Comparison of ENCODE assay signal across 1 cellular context in genomic region chr9:36053971-36054370, GRCh38.
TF ChIP-seq lines count a peak whose summit lies in the region.

No MANE protein-coding gene starts in this region.

TF ChIP-seq in GM23338, 12 proteins besides CTCF, POLR2A, EP300 and RAD21:
- TF ChIP-seq STAT1 (IDR thresholded peaks at IDR 0.05; ENCODE audit: unreplicated experiment) = no peak
- TF ChIP-seq, protein P1, sequence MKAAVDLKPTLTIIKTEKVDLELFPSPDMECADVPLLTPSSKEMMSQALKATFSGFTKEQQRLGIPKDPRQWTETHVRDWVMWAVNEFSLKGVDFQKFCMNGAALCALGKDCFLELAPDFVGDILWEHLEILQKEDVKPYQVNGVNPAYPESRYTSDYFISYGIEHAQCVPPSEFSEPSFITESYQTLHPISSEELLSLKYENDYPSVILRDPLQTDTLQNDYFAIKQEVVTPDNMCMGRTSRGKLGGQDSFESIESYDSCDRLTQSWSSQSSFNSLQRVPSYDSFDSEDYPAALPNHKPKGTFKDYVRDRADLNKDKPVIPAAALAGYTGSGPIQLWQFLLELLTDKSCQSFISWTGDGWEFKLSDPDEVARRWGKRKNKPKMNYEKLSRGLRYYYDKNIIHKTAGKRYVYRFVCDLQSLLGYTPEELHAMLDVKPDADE (IDR thresholded peaks at IDR 0.05) = no peak
- TF ChIP-seq EZH2 (IDR thresholded peaks at IDR 0.05; ENCODE audit: low read depth, unreplicated experiment) = no peak
- no peak for TF ChIP-seq JUNB (IDR thresholded peaks at IDR 0.05; ENCODE audit: unreplicated experiment)
- no peak for TF ChIP-seq NANOG (IDR thresholded peaks at IDR 0.05; ENCODE audit: borderline replicate concordance)
- no peak for TF ChIP-seq POLR2AphosphoS5 (IDR thresholded peaks at IDR 0.05; ENCODE audit: low read depth)
- no peak for TF ChIP-seq ZNF114 (CRISPR knock-in tag; IDR thresholded peaks at IDR 0.05)
- TF ChIP-seq ZNF462 (CRISPR knock-in tag; IDR thresholded peaks at IDR 0.05) = no peak
- TF ChIP-seq EZH2phosphoT487 (IDR thresholded peaks at IDR 0.05; ENCODE audit: unreplicated experiment) = no peak
- TF ChIP-seq REST (IDR thresholded peaks at IDR 0.05; ENCODE audit: unreplicated experiment) = no peak
- no peak for TF ChIP-seq CREB1 (CRISPR knock-in tag; IDR thresholded peaks at IDR 0.05; ENCODE audit: low read depth)
- TF ChIP-seq ZNF331 (CRISPR knock-in tag; IDR thresholded peaks at IDR 0.05; ENCODE audit: low read depth) = no peak
